ENCODE assay signal across 1 cellular context in the genomic region with DNA sequence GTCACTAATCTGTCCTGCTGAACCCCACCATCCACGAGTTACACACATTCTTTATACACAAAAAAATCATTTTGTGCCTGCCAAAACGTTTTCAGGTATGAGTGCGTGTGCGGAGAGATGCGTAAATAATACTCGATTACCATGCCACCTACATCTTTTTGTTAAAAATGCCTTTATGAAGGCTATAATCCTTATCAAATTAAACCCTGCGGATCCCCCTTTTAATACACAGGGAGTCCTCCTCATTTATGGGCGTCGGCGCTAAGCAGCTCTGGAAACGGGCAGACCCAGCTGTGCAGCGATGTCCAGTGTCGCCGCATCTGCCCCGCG.
TF ChIP-seq lines count a peak whose summit lies in the region.

No MANE protein-coding gene starts in this region.

TF ChIP-seq in WTC11, 78 proteins besides CTCF, POLR2A, EP300 and RAD21 (continued from another document):
- TF ChIP-seq STAT6 (CRISPR knock-in tag; conservative IDR thresholded peaks at IDR 0.05; ENCODE audit: low read depth): no peak
- no peak for TF ChIP-seq RELA (CRISPR knock-in tag; IDR thresholded peaks at IDR 0.05; ENCODE audit: borderline replicate concordance)
- no peak for TF ChIP-seq CBFB (CRISPR knock-in tag; IDR thresholded peaks at IDR 0.05; ENCODE audit: low read depth)
- no peak for TF ChIP-seq NR1H2 (CRISPR knock-in tag; IDR thresholded peaks at IDR 0.05)
- no peak for TF ChIP-seq USF1 (CRISPR knock-in tag; IDR thresholded peaks at IDR 0.05)
- TF ChIP-seq ZNF232 (CRISPR knock-in tag; IDR thresholded peaks at IDR 0.05): no peak
